In the genomic region with DNA sequence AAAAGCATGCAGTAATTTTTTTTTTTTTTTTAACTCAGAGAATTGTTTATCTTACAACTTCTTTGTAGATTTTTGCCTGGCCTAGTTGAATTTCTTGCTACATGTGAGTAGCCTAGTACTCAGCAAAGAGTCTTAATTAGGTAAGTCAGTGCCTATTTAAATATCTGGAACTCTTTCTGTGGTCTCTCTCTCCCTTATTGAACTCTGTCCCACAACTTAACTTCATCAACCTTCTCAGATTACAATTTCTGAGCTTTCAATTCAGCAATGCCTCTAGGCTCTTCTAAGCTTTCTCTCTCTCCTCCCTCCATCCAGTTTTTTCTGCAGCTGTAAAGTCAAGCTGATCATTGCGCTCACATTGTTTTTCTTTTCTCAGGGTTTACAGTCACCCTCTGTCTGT, we compare ENCODE assay signal across 23 cellular contexts.
A peak's percentile ranks its signal among the peaks of the same experiment; 100 is the strongest.
DNase-seq lines count a peak whose midpoint lies in the region.
"Had no signal": no experiment of that assay in that cellular context is flagged by ENCODE, and none has a peak within 500 bp of the region (broad histone marks: within the 10 kb centered on the region; RNA-seq: fewer than 3 reads in every experiment).

No MANE protein-coding gene starts in this region.

- 0 out of 2 replicates have a peak overlapping the region, but pooled peaks have one; percentile 29 for H3K4me3 ChIP-seq in ACC112 (ENCODE audit: low read depth, low read length)
- H3K4me3 ChIP-seq: gastroesophageal sphincter, prostate gland, uterus had no signal

- DNase-seq in M059J (ENCODE audit: low read depth) (peak; percentile 38), astrocyte of the hippocampus (ENCODE audit: low read depth, low spot score) (peak; percentile 64), iris pigment epithelial cell (ENCODE audit: low read depth) (peak; percentile 62), NCI-H2029 treated with DMSO at 0.1 percent for 48 hours (lab: John Stamatoyannopoulos, UW) (no peak), activated T-cell treated with anti-CD3 and anti-CD28 coated beads for 4 hours (no peak), NOMO-1 (lab: John Stamatoyannopoulos, UW; ENCODE audit: unreplicated experiment in 2 of 2) (no peak)
- no peak for DNase-seq in stimulated activated CD4-positive, alpha-beta T cell treated with anti-CD3 and anti-CD28 coated beads, Interleukin-12 subunit alpha, Interleukin-12 subunit beta, amount 100 ng/mL, for 4 hours
- DNase-seq: ACHN; activated CD4-positive, alpha-beta memory T cell treated with anti-CD3 and anti-CD28 coated beads for 36 hours; activated naive CD4-positive, alpha-beta T cell treated with Interleukin-2 at 50 U/mL for 16 hours; activated T-cell treated with anti-CD3 and anti-CD28 coated beads, Interleukin-2, amount 50 U/mL, for 1 hour; cortex of kidney; HCEC 1CT; IMR-90; left cardiac atrium; midbrain; NCI-H2029; NCI-H524 treated with DMSO at 0.1 percent for 48 hours; OCI-M1; uterus had no signal

- no peaks in the 10 kb centered on the region for H3K27me3 ChIP-seq in ACC112 (ENCODE audit: insufficient read depth, low read length)
- H3K27me3 ChIP-seq: gastroesophageal sphincter, uterus had no signal

- H3K36me3 ChIP-seq in ACC112 (ENCODE audit: insufficient read depth, low read length) = no peaks in the 10 kb centered on the region
- H3K36me3 ChIP-seq: gastroesophageal sphincter, prostate gland, uterus had no signal

- H2AFZ ChIP-seq in ACC112 (ENCODE audit: low read length, unreplicated experiment) = no peak overlapping the region

- H3K27ac ChIP-seq in ACC112 (ENCODE audit: low read depth, low read length) = no peak overlapping the region
- H3K27ac ChIP-seq: gastroesophageal sphincter, prostate gland, uterus had no signal

- no peaks in the 10 kb centered on the region for H3K4me1 ChIP-seq in ACC112 (ENCODE audit: control insufficient read depth, insufficient read depth, low read length, unreplicated experiment)
- H3K4me1 ChIP-seq: gastroesophageal sphincter, prostate gland, uterus had no signal

- no peaks in the 10 kb centered on the region for H3K79me2 ChIP-seq in ACC112 (ENCODE audit: control insufficient read depth, insufficient read depth, low read length, unreplicated experiment)

Comparison
In these comparisons a context has a peak if more than half of its experiments do, and no peak if none do; other contexts are left out.
1. DNase-seq: peak in M059J (single experiment), astrocyte of the hippocampus (single experiment) and iris pigment epithelial cell (single experiment); none in NCI-H2029 treated with DMSO at 0.1 percent for 48 hours (single experiment), stimulated activated CD4-positive, alpha-beta T cell treated with anti-CD3 and anti-CD28 coated beads, Interleukin-12 subunit alpha, Interleukin-12 subunit beta, amount 100 ng/mL, for 4 hours (single experiment), activated T-cell treated with anti-CD3 and anti-CD28 coated beads for 4 hours (single experiment) and NOMO-1 (0 of 2).